ENCODE assay signal across 2 cellular contexts in genomic region chr7:28169166-28169713, GRCh38.
TF ChIP-seq lines count a peak whose summit lies in the region.

No MANE protein-coding gene starts in this region.

TF ChIP-seq in A549, 52 proteins besides CTCF, POLR2A, EP300 and RAD21 (continued from another document):
- no peak for TF ChIP-seq RNF2 (IDR thresholded peaks at IDR 0.05; ENCODE audit: borderline replicate concordance, low read depth)
- TF ChIP-seq KDM1A (IDR thresholded peaks at IDR 0.05; ENCODE audit: low read depth) = no peak
- no peak for TF ChIP-seq MAZ (IDR thresholded peaks at IDR 0.05; ENCODE audit: borderline replicate concordance, low read depth, low read length)

TF ChIP-seq in HepG2, 621 proteins besides CTCF, POLR2A, EP300 and RAD21:
- no peak for TF ChIP-seq PLSCR1 (CRISPR knock-in tag; IDR thresholded peaks at IDR 0.05; ENCODE audit: borderline replicate concordance)
- TF ChIP-seq FOSL2 (CRISPR knock-in tag; IDR thresholded peaks at IDR 0.05) = peak; percentile 15; the same call in 1 of the 2 replicates
